ENCODE assay signal across 8 cellular contexts in genomic region chr10:124647421-124648130, GRCh38.
DNase-seq lines count a peak whose midpoint lies in the region; ATAC-seq, FAIRE-seq and TF ChIP-seq lines count a peak whose summit lies in the region.

No MANE protein-coding gene starts in this region.

- DNase-seq in SIG-M5 treated with dmso at 0.1 percent for 504 hours (lab: John Stamatoyannopoulos, UW; ENCODE audit: unreplicated experiment) = peak; percentile 77
- DNase-seq in SIG-M5 (lab: John Stamatoyannopoulos, UW) = no peak
- DNase-seq in SW480 (ENCODE audit: low spot score) = peak; percentile 34
- no peak for DNase-seq in astrocyte of the spinal cord (ENCODE audit: low read depth, low spot score)
- DNase-seq in left kidney (ENCODE audit: low read depth, low spot score) = peak; percentile 31
- peak; percentile 32 for DNase-seq in stimulated activated CD8-positive, alpha-beta memory T cell treated with anti-CD3 and anti-CD28 coated beads, Interleukin-12 subunit alpha, Interleukin-12 subunit beta, amount 100 ng/mL, for 24 hours (ENCODE audit: extremely low read depth)
- no peak for DNase-seq in urothelium cell line (ENCODE audit: low spot score)

- TF ChIP-seq CTCF in astrocyte of the spinal cord (IDR thresholded peaks at IDR 0.05; ENCODE audit: low read depth, low read length) = peak; percentile 32

- no peak for FAIRE-seq in urothelium cell line (lab: Jason Lieb, UNC)

- ATAC-seq in HG03139 (IDR thresholded peaks at IDR 0.05; ENCODE audit: unreplicated experiment) = peak; percentile 75

- H3K4me3 ChIP-seq in astrocyte of the spinal cord (ENCODE audit: low read depth, low read length) = no peak overlapping the region

- in situ Hi-C loops in astrocyte of the spinal cord (cut with HindIII; ENCODE audit: low sequenced_read_pairs) = no loop called here

Comparison
In these comparisons a context has a peak if more than half of its experiments do, and no peak if none do; other contexts are left out.
1. DNase-seq: peak in SIG-M5 treated with dmso at 0.1 percent for 504 hours (single experiment), SW480 (single experiment), left kidney (single experiment) and stimulated activated CD8-positive, alpha-beta memory T cell treated with anti-CD3 and anti-CD28 coated beads, Interleukin-12 subunit alpha, Interleukin-12 subunit beta, amount 100 ng/mL, for 24 hours (single experiment); none in SIG-M5 (single experiment), astrocyte of the spinal cord (single experiment) and urothelium cell line (single experiment).